8 cellular contexts compared by ENCODE assay signal in the genomic region with DNA sequence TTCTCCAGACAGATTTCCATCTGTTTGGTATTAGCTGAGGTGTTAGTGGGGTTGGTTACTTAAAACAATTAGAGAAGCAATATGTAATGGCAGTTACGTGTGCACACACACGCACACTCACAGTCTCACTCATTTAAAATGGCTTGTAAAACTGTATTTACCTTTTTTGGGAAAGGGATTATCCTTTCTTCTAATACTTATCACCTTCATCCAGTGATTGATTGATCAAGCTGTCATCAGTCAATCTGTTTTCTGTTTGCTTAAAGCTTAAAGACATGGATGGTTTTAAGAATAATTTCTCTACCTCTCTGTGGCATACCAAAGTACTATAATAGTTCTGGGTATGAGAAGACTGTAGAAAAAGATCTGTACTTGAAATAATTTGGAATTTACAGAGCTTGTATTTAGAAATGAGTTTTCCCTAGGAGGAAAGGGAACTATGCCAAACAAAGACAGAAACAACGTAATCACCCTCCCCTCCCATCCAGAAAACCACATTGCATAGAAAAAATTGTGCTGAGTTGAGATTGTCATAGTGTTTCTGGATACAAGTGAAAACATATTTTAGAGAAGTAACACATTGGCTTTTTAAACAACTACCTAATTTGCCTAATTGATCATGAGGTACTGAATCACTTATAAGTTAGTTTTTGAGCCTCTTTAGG. TPM values are rescaled to one million over a fixed set of nuclear protein-coding genes. Genes with fewer than 3 reads are reported as not detected.
DNase-seq lines count a peak whose midpoint lies in the region; ATAC-seq and TF ChIP-seq lines count a peak whose summit lies in the region.

No MANE protein-coding gene starts in this region.

- H3K36me3 ChIP-seq in esophagus squamous epithelium (no peaks in the 10 kb centered on the region), smooth muscle cell (ENCODE audit: low read depth) (no peaks in the 10 kb centered on the region)

- TF ChIP-seq CTCF in esophagus squamous epithelium (IDR thresholded peaks at IDR 0.05) (no peak), smooth muscle cell (IDR thresholded peaks at IDR 0.05; ENCODE audit: borderline replicate concordance, insufficient read depth, poor library complexity, severe bottlenecking) (no peak)

- peak overlapping the region; percentile 33 for H3K9ac ChIP-seq in smooth muscle cell (ENCODE audit: low read depth)

- H3K27ac ChIP-seq in esophagus squamous epithelium (peak overlapping the region in 3 of 4 donors; percentile 32 to 73 (median 49)), smooth muscle cell (ENCODE audit: low read depth) (peak overlapping the region; percentile 84)

- peaks cover 98% of the 10 kb centered on the region for H3K79me2 ChIP-seq in smooth muscle cell (ENCODE audit: low read depth)

- peaks cover 89% of the 10 kb centered on the region for H4K20me1 ChIP-seq in smooth muscle cell (ENCODE audit: low read depth)

- H3K4me3 ChIP-seq in esophagus squamous epithelium, result no peak overlapping the region
- no peak overlapping the region for H3K4me3 ChIP-seq in smooth muscle cell

- H3K27me3 ChIP-seq in esophagus squamous epithelium (no peaks in the 10 kb centered on the region), smooth muscle cell (ENCODE audit: low read depth) (no peaks in the 10 kb centered on the region)

- no peak for TF ChIP-seq POLR2A in esophagus squamous epithelium (IDR thresholded peaks at IDR 0.05)

- DNase-seq in NCI-H82 treated with DMSO at 0.1 percent for 48 hours (lab: John Stamatoyannopoulos, UW; ENCODE audit: unreplicated experiment), result peak; percentile 89
- DNase-seq in esophagus squamous epithelium (lab: John Stamatoyannopoulos, UW), result no peak
- DNase-seq in smooth muscle cell (lab: John Stamatoyannopoulos, UW; ENCODE audit: unreplicated experiment), result no peak
- no peak for DNase-seq in activated CD4-positive, alpha-beta T cell treated with anti-CD3 and anti-CD28 coated beads for 1 hour
- DNase-seq in NCI-H1048 (lab: John Stamatoyannopoulos, UW), result no peak

- H3F3A ChIP-seq in smooth muscle cell (ENCODE audit: low read depth), result peaks cover 16% of the 10 kb centered on the region

- 45 to 59% methylated on average over 3 of the region's 3 CpGs for WGBS in esophagus squamous epithelium, 2 donors
- WGBS in smooth muscle cell (ENCODE audit: low lambda C conversion rate), result 36% methylated on average over 3 of the region's 3 CpGs

- ATAC-seq in GM18868 (IDR thresholded peaks at IDR 0.05; ENCODE audit: unreplicated experiment) (peak; percentile 40), HG03196 (IDR thresholded peaks at IDR 0.05; ENCODE audit: unreplicated experiment) (no peak), GM19397 (IDR thresholded peaks at IDR 0.05; ENCODE audit: unreplicated experiment) (no peak)

- H3K4me2 ChIP-seq in smooth muscle cell, result peak overlapping the region; percentile 67

- H3K9me3 ChIP-seq in esophagus squamous epithelium (no peaks in the 10 kb centered on the region), smooth muscle cell (replicated peaks; ENCODE audit: low read depth) (no peaks in the 10 kb centered on the region)

- H3K4me1 ChIP-seq in esophagus squamous epithelium (peaks cover 11 to 41% (median 15%) of the 10 kb centered on the region in 3 donors), smooth muscle cell (ENCODE audit: low read depth) (peaks cover 33% of the 10 kb centered on the region)

- H2AFZ ChIP-seq in smooth muscle cell (ENCODE audit: low read depth), result no peak overlapping the region

- intact Hi-C loops in esophagus squamous epithelium (cut with DNase I), result no loop called here

RNA-seq across cellular contexts. Expression of a gene that starts 42.8 kb away (rescaled TPM):
- total RNA-seq in esophagus squamous epithelium, result 10 to 100 TPM; 22.7 to 54.4 (median 32.3) TPM
- 74.1 and 87.8 TPM in 2 replicates for total RNA-seq in smooth muscle cell
- polyA plus RNA-seq in smooth muscle cell, result 74.1 and 90.8 TPM in 2 replicates
